ENCODE assay signal across 1 cellular context in genomic region chr1:11944358-11944981, GRCh38.
TF ChIP-seq lines count a peak whose summit lies in the region.

No MANE protein-coding gene starts in this region.

TF ChIP-seq in HepG2, 621 proteins besides CTCF, POLR2A, EP300 and RAD21:
- peak; percentile 60; the same call in 1 of the 2 replicates for TF ChIP-seq SIX4 (CRISPR knock-in tag; IDR thresholded peaks at IDR 0.05)
- no peak for TF ChIP-seq ZNF282 (IDR thresholded peaks at IDR 0.05; ENCODE audit: partially characterized antibody)
